ENCODE assay signal across 28 cellular contexts in genomic region chr22:48346911-48347310, GRCh38.
"Had no signal": no experiment of that assay in that cellular context is flagged by ENCODE, and none has a peak within 500 bp of the region (broad histone marks: within the 10 kb centered on the region; RNA-seq: fewer than 3 reads in every experiment).

No MANE protein-coding gene starts in this region.

- H3K9me3 Mint-ChIP-seq: dendritic cell treated with granulocyte-macrophage colony-stimulating factor and Interleukin-4, amounts not matched to agents 40 ng/mL and 50 ng/mL, for 4 days; immature natural killer cell; mesothelial cell of epicardium; naive thymus-derived CD4-positive, alpha-beta T cell; nephron; neural progenitor cell; stimulated activated naive CD8-positive, alpha-beta T cell treated with anti-CD3 and anti-CD28 coated beads, Interleukin-15, amount 100 ng/mL, for 72 hours had no signal

- H3K27me3 ChIP-seq: colonic mucosa, transverse colon, uterus had no signal

- H3K36me3 Mint-ChIP-seq: immature natural killer cell; mesothelial cell of epicardium; naive thymus-derived CD4-positive, alpha-beta T cell; neural progenitor cell had no signal

- H3K27me3 Mint-ChIP-seq: dendritic cell treated with granulocyte-macrophage colony-stimulating factor and Interleukin-4, amounts not matched to agents 40 ng/mL and 50 ng/mL, for 4 days had no signal

- H3K27ac ChIP-seq: colonic mucosa, esophagus squamous epithelium, neural progenitor cell, psoas muscle, skin epidermis, suprapubic skin, transverse colon, upper lobe of right lung, uterus had no signal

- H3K4me1 ChIP-seq: colonic mucosa, esophagus squamous epithelium, psoas muscle, transverse colon, upper lobe of right lung, uterus had no signal

- H3K4me3 Mint-ChIP-seq: dendritic cell treated with granulocyte-macrophage colony-stimulating factor and Interleukin-4, amounts not matched to agents 40 ng/mL and 50 ng/mL, for 4 days; immature natural killer cell; mesothelial cell of epicardium; naive thymus-derived CD4-positive, alpha-beta T cell; nephron; neural progenitor cell; stimulated activated naive CD8-positive, alpha-beta T cell treated with anti-CD3 and anti-CD28 coated beads, Interleukin-15, amount 100 ng/mL, for 72 hours had no signal

- ATAC-seq: mucosa of descending colon; naive thymus-derived CD4-positive, alpha-beta T cell; psoas muscle; right cardiac atrium; stimulated activated naive CD8-positive, alpha-beta T cell treated with anti-CD3 and anti-CD28 coated beads, Interleukin-15, amount 100 ng/mL, for 72 hours had no signal

- H3K27ac Mint-ChIP-seq: dendritic cell treated with granulocyte-macrophage colony-stimulating factor and Interleukin-4, amounts not matched to agents 40 ng/mL and 50 ng/mL, for 4 days; immature natural killer cell; mesothelial cell of epicardium; naive thymus-derived CD4-positive, alpha-beta T cell; nephron; neural progenitor cell had no signal

- H3K9ac ChIP-seq: neural progenitor cell had no signal

- H2AFZ ChIP-seq: neural progenitor cell had no signal

- H3K4me3 ChIP-seq: colonic mucosa, esophagus squamous epithelium, mucosa of descending colon, neural progenitor cell, psoas muscle, skin epidermis, suprapubic skin, transverse colon, upper lobe of right lung, uterus had no signal

- H3K4me1 Mint-ChIP-seq: immature natural killer cell; mesothelial cell of epicardium; naive thymus-derived CD4-positive, alpha-beta T cell; nephron; stimulated activated naive CD8-positive, alpha-beta T cell treated with anti-CD3 and anti-CD28 coated beads, Interleukin-15, amount 100 ng/mL, for 72 hours had no signal

- DNase-seq: colonic mucosa; effector memory CD4-positive, alpha-beta T cell; erythroblast; esophagus squamous epithelium; foreskin melanocyte; glutamatergic neuron; hypothalamus; immature natural killer cell; islet precursor cell; mesenchymal stem cell; mucosa of descending colon; naive thymus-derived CD4-positive, alpha-beta T cell; nucleus accumbens; right cardiac atrium; stimulated activated CD4-positive, alpha-beta T cell treated with anti-CD3 and anti-CD28 coated beads, Interleukin-15, amount 100 ng/mL, for 24 hours; stimulated activated CD4-positive, alpha-beta T cell treated with anti-CD3 and anti-CD28 coated beads, Interleukin-2, amount 100 ng/mL, for 48 hours; stimulated activated naive CD4-positive, alpha-beta T cell; stimulated activated naive CD8-positive, alpha-beta T cell treated with anti-CD3 and anti-CD28 coated beads, Interleukin-15, amount 100 ng/mL, for 72 hours; transverse colon; upper lobe of right lung; uterus had no signal

- H3K4me2 ChIP-seq: neural progenitor cell had no signal

- H3K36me3 ChIP-seq: colonic mucosa, esophagus squamous epithelium, neural progenitor cell, suprapubic skin, transverse colon, upper lobe of right lung, uterus had no signal

- H3K9me3 ChIP-seq: colonic mucosa, esophagus squamous epithelium, mucosa of descending colon, psoas muscle, suprapubic skin, transverse colon, upper lobe of right lung, uterus had no signal
